21 cellular contexts compared by ENCODE assay signal in the genomic region with DNA sequence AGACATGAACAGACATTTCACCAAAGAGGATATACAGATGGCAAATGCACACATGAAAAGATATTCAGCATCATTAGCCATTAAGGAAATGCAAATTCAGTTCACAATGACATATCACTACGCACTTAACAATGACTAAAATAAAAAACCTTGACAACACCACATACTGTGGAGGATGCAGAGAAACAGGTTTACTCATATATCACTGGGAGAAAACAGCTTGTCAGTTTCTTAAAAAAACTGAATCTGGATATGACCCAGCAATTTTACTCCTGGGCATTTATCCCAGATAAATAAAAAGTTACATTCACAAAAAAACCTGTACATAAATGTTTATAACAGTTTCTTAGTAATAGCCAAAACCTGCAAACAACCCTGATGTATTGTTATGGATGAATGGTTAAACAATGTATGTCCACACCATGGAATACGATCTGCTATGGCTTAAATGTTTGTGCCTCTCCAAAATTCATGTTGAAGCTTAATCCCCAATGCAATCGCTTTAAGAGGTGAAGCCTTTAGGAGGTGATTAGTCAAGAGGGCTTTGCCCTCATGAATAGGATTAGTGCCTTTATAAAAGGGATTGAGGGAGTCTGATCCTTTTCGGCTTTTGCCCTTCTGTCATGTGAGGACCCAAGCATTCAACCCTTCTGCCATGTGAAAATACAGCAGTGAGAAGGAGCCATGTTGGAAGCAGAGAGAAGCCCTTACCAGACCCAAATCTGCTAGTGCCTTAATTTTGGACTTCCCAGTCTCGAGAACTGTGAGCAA. TPM values are rescaled to one million over a fixed set of nuclear protein-coding genes. Genes with fewer than 3 reads are reported as not detected.
DNase-seq lines count a peak whose midpoint lies in the region; ATAC-seq, FAIRE-seq and TF ChIP-seq lines count a peak whose summit lies in the region.
"Had no signal": no experiment of that assay in that cellular context is flagged by ENCODE, and none has a peak within 500 bp of the region (broad histone marks: within the 10 kb centered on the region; RNA-seq: fewer than 3 reads in every experiment).

No MANE protein-coding gene starts in this region.

- BruUV-seq in PC-3 (replicated peaks; lab: Mats Ljungman, UMichigan): no TSS peak

- H3K4me1 ChIP-seq in PC-3 (ENCODE audit: insufficient read depth, low read length) (peaks cover 13% of the 10 kb centered on the region), foreskin keratinocyte (no peaks in the 10 kb centered on the region)
- H3K4me1 ChIP-seq: left lung, spleen had no signal

- H3K4me2 ChIP-seq in PC-3 (ENCODE audit: low read length): peak overlapping the region; percentile 52

- H3K4me3 Mint-ChIP-seq in osteocyte (ENCODE audit: unreplicated experiment): no peak overlapping the region
- H3K4me3 Mint-ChIP-seq: activated naive CD4-positive, alpha-beta T cell treated with anti-CD3 and anti-CD28 coated beads, Interleukin-2, amount 50 U/mL, for 24 hours; activated T-cell treated with anti-CD3 and anti-CD28 coated beads, Interleukin-2, amount 50 U/mL, for 72 hours; stimulated activated naive CD8-positive, alpha-beta T cell treated with anti-CD3 and anti-CD28 coated beads, Interleukin-15, amount 100 ng/mL, for 72 hours had no signal

- peak; percentile 97 for FAIRE-seq in D721Med (lab: Jason Lieb, UNC)

- no peaks in the 10 kb centered on the region for H3K36me3 Mint-ChIP-seq in osteocyte (ENCODE audit: unreplicated experiment)

- no peaks in the 10 kb centered on the region for H4K20me1 ChIP-seq in PC-3 (ENCODE audit: low read length)

- H3K79me2 ChIP-seq in PC-3 (ENCODE audit: low read length): no peaks in the 10 kb centered on the region

- intact Hi-C loops in PC-3 (cut with micrococcal nuclease): no loop called here

- no peaks in the 10 kb centered on the region for H3K4me1 Mint-ChIP-seq in osteocyte (ENCODE audit: unreplicated experiment)
- H3K4me1 Mint-ChIP-seq: activated naive CD4-positive, alpha-beta T cell treated with anti-CD3 and anti-CD28 coated beads, Interleukin-2, amount 50 U/mL, for 24 hours; stimulated activated naive CD8-positive, alpha-beta T cell treated with anti-CD3 and anti-CD28 coated beads, Interleukin-15, amount 100 ng/mL, for 72 hours had no signal

- 0 out of 2 replicates have a peak overlapping the region, but pooled peaks have one; percentile 15 for H2AFZ ChIP-seq in PC-3 (ENCODE audit: low read length)

- H3K9me3 Mint-ChIP-seq in osteocyte (ENCODE audit: unreplicated experiment): peaks cover 13% of the 10 kb centered on the region

- H3K9me2 ChIP-seq in PC-3 (replicated peaks; ENCODE audit: low read length): no peaks in the 10 kb centered on the region

- H3K27ac ChIP-seq in PC-3 (ENCODE audit: low read length) (peak overlapping the region; percentile 41; the same call in 1 of the 2 replicates), foreskin keratinocyte (no peak overlapping the region)
- H3K27ac ChIP-seq: esophagus squamous epithelium, left lung, spleen had no signal

- H3K27ac Mint-ChIP-seq in osteocyte (ENCODE audit: unreplicated experiment): no peak overlapping the region
- H3K27ac Mint-ChIP-seq: activated naive CD4-positive, alpha-beta T cell treated with anti-CD3 and anti-CD28 coated beads, Interleukin-2, amount 50 U/mL, for 24 hours; activated T-cell treated with anti-CD3 and anti-CD28 coated beads, Interleukin-2, amount 50 U/mL, for 72 hours; stimulated activated naive CD8-positive, alpha-beta T cell treated with anti-CD3 and anti-CD28 coated beads, Interleukin-15, amount 100 ng/mL, for 72 hours had no signal

- no peak overlapping the region for H3K9ac ChIP-seq in PC-3 (ENCODE audit: low read length)

- H3K27me3 Mint-ChIP-seq in osteocyte (ENCODE audit: unreplicated experiment): peaks cover 2% of the 10 kb centered on the region
- H3K27me3 Mint-ChIP-seq: activated naive CD4-positive, alpha-beta T cell treated with anti-CD3 and anti-CD28 coated beads, Interleukin-2, amount 50 U/mL, for 24 hours had no signal

- DNase-seq in D721Med (ENCODE audit: insufficient read length, low spot score) (no peak), NCI-H1105 treated with DMSO at 0.1 percent for 48 hours (lab: John Stamatoyannopoulos, UW) (peak; percentile 17), PC-3 (peak; percentile 69), foreskin keratinocyte (peak; percentile 2 to 16), osteocyte (ENCODE audit: extremely low spot score, unreplicated experiment) (no peak), GM20000 (ENCODE audit: low spot score) (no peak)
- DNase-seq: activated T-cell treated with anti-CD3 and anti-CD28 coated beads, Interleukin-2, amount 50 U/mL, for 72 hours; effector CD8-positive, alpha-beta T cell; esophagus squamous epithelium; left lung; mucosa of descending colon; NCI-H1436 treated with DMSO at 0.1 percent for 48 hours; NCI-H510A; SHP77 treated with DMSO at 0.1 percent for 48 hours; spleen; stimulated activated CD4-positive, alpha-beta T cell treated with anti-CD3 and anti-CD28 coated beads, Interleukin-4, amount 100 ng/mL, for 24 hours; stimulated activated naive CD8-positive, alpha-beta T cell treated with anti-CD3 and anti-CD28 coated beads, Interleukin-15, amount 100 ng/mL, for 72 hours; trophoblast cell had no signal

- POLR2A ChIA-PET in PC-3 (lab: Charles Lee; ENCODE audit: unreplicated experiment): interaction anchor here (0.6 kb wide), 1 partner anchor 812 kb away, joined by 3 read pairs; no protein-coding TSS in a partner anchor

- TF ChIP-seq CTCF in D721Med (IDR thresholded peaks at IDR 0.05; ENCODE audit: insufficient read depth, missing control alignments): no peak
- TF ChIP-seq CTCF in PC-3 (conservative IDR thresholded peaks at IDR 0.05; ENCODE audit: low read depth, low read length): no peak
- no peak for TF ChIP-seq CTCF in foreskin keratinocyte (conservative IDR thresholded peaks at IDR 0.05)
- no peak for TF ChIP-seq CTCF in osteocyte (IDR thresholded peaks at IDR 0.05)
- TF ChIP-seq CTCF in GM20000 (IDR thresholded peaks at IDR 0.05; ENCODE audit: extremely low read depth, missing control alignments): no peak

- no peaks in the 10 kb centered on the region for H3K9me3 ChIP-seq in PC-3 (ENCODE audit: low read length)

- no peaks in the 10 kb centered on the region for H3F3A ChIP-seq in PC-3 (ENCODE audit: low read length, unreplicated experiment)

- no peak overlapping the region for H3K4me3 ChIP-seq in PC-3 (ENCODE audit: low read length)
- H3K4me3 ChIP-seq: esophagus squamous epithelium, left lung, mucosa of descending colon, spleen had no signal

- ATAC-seq in PC-3 (peak; percentile 37; the same call in 1 of the 2 replicates), foreskin keratinocyte (peak; percentile 26), HG02938 (IDR thresholded peaks at IDR 0.05; ENCODE audit: unreplicated experiment) (no peak)
- ATAC-seq: activated T-cell treated with anti-CD3 and anti-CD28 coated beads, Interleukin-2, amount 50 U/mL, for 72 hours; HCT116; left lung; mucosa of descending colon; stimulated activated naive CD8-positive, alpha-beta T cell treated with anti-CD3 and anti-CD28 coated beads, Interleukin-15, amount 100 ng/mL, for 72 hours had no signal

- CTCF ChIA-PET in PC-3 (lab: Charles Lee): no interaction called here

- H3K27me3 ChIP-seq in PC-3 (ENCODE audit: low read length) (no peaks in the 10 kb centered on the region), foreskin keratinocyte (no peaks in the 10 kb centered on the region)
- H3K27me3 ChIP-seq: left lung had no signal

- H3K36me3 ChIP-seq in PC-3 (ENCODE audit: low read depth, low read length): no peaks in the 10 kb centered on the region
- H3K36me3 ChIP-seq: esophagus squamous epithelium, left lung, spleen had no signal

RNA-seq across cellular contexts. Expression of a gene that starts 36.0 kb away (rescaled TPM):
- 74.4 and 82.9 TPM in 2 replicates for total RNA-seq in PC-3 (2014; rRNA removed)
- total RNA-seq in foreskin keratinocyte: 82.5 and 88.5 TPM in 2 replicates
- 35.1 and 39.9 TPM in 2 replicates for polyA plus RNA-seq in foreskin keratinocyte
- 65.9 and 68.1 TPM in 2 replicates for total RNA-seq in osteocyte

Comparison
In these comparisons a context has a peak if more than half of its experiments do, and no peak if none do; other contexts are left out.
1. DNase-seq: peak in NCI-H1105 treated with DMSO at 0.1 percent for 48 hours (single experiment), PC-3 (single experiment) and foreskin keratinocyte (2 of 2); none in D721Med (single experiment), osteocyte (single experiment) and GM20000 (single experiment).